In genomic region chr18:44700652-44701051, GRCh38 we compare ENCODE assay signal across 10 cellular contexts. TPM values are rescaled to one million over a fixed set of nuclear protein-coding genes. Genes with fewer than 3 reads are reported as not detected.
DNase-seq lines count a peak whose midpoint lies in the region; ATAC-seq and TF ChIP-seq lines count a peak whose summit lies in the region.
"Had no signal": no experiment of that assay in that cellular context is flagged by ENCODE, and none has a peak within 500 bp of the region (broad histone marks: within the 10 kb centered on the region; RNA-seq: fewer than 3 reads in every experiment).

No MANE protein-coding gene starts in this region.

- peaks cover 10% of the 10 kb centered on the region for H3K27me3 Mint-ChIP-seq in activated CD8-positive, alpha-beta T cell treated with anti-CD3 and anti-CD28 coated beads, Interleukin-2, amount 10 ng/mL, durations not matched to agents 7 days and 5 days (ENCODE audit: low read depth)

- POLR2A ChIA-PET in activated CD8-positive, alpha-beta T cell treated with anti-CD3 and anti-CD28 coated beads, Interleukin-2, amount 10 ng/mL, durations not matched to agents 7 days and 5 days (lab: Charles Lee): no interaction called here

- H3K27me3 ChIP-seq in testis (no peaks in the 10 kb centered on the region), tibial nerve (no peaks in the 10 kb centered on the region)

- H3K36me3 ChIP-seq in testis (ENCODE audit: low read depth, missing control alignments): no peaks in the 10 kb centered on the region
- no peaks in the 10 kb centered on the region for H3K36me3 ChIP-seq in tibial nerve

- ATAC-seq in activated CD8-positive, alpha-beta T cell treated with anti-CD3 and anti-CD28 coated beads, Interleukin-2, amount 10 ng/mL, durations not matched to agents 7 days and 5 days: peak; percentile 33
- ATAC-seq: activated T-helper 17 cell treated with anti-CD3 and anti-CD28 coated beads, Interleukin-2, amount 50 U/mL, for 72 hours had no signal

- peak; percentile 69 for DNase-seq in NK-92 treated with Interleukin-12 subunit alpha and Interleukin-12 subunit beta, amount 100 ng/mL, for 24 hours (lab: John Stamatoyannopoulos, UW)
- DNase-seq in NK-92 (lab: John Stamatoyannopoulos, UW; ENCODE audit: unreplicated experiment) (no peak), iPS-NIHi7 (ENCODE audit: extremely low spot score) (peak; percentile 41), testis (peak; percentile 67), HK-2 (ENCODE audit: unreplicated experiment) (no peak), NCI-H748 (lab: John Stamatoyannopoulos, UW; ENCODE audit: unreplicated experiment) (no peak), tibial nerve (ENCODE audit: low spot score in 2 of 2) (no peak)
- DNase-seq in activated CD8-positive, alpha-beta T cell treated with anti-CD3 and anti-CD28 coated beads, Interleukin-2, amount 10 ng/mL, durations not matched to agents 7 days and 5 days: peak; percentile 27

- no peak for TF ChIP-seq EP300 in tibial nerve (IDR thresholded peaks at IDR 0.05)

- no peak for TF ChIP-seq CTCF in testis (IDR thresholded peaks at IDR 0.05)
- no peak for TF ChIP-seq CTCF in tibial nerve (IDR thresholded peaks at IDR 0.05)

- H3K4me1 ChIP-seq in testis (peaks cover 40% of the 10 kb centered on the region), tibial nerve (peaks cover 0 to 46% (median 5%) of the 10 kb centered on the region in 4 donors)

- peaks cover 5% of the 10 kb centered on the region for H3K36me3 Mint-ChIP-seq in activated CD8-positive, alpha-beta T cell treated with anti-CD3 and anti-CD28 coated beads, Interleukin-2, amount 10 ng/mL, durations not matched to agents 7 days and 5 days (ENCODE audit: low read depth)

- TF ChIP-seq POLR2A in testis (IDR thresholded peaks at IDR 0.05): no peak
- no peak for TF ChIP-seq POLR2A in tibial nerve (IDR thresholded peaks at IDR 0.05)

- no peaks in the 10 kb centered on the region for H3K9me3 Mint-ChIP-seq in activated CD8-positive, alpha-beta T cell treated with anti-CD3 and anti-CD28 coated beads, Interleukin-2, amount 10 ng/mL, durations not matched to agents 7 days and 5 days (ENCODE audit: insufficient read depth)
- H3K9me3 Mint-ChIP-seq: activated T-helper 17 cell treated with anti-CD3 and anti-CD28 coated beads, Interleukin-2, amount 50 U/mL, for 72 hours had no signal

- no peak overlapping the region for H3K4me3 ChIP-seq in testis
- no peak overlapping the region for H3K4me3 ChIP-seq in tibial nerve

- H3K27ac ChIP-seq in testis (peak overlapping the region in 1 of 2 donors; percentile 66), tibial nerve (peak overlapping the region in 2 of 4 donors; percentile 73)
- H3K27ac ChIP-seq: 22Rv1 had no signal

- H3K9me3 ChIP-seq in testis: no peaks in the 10 kb centered on the region
- H3K9me3 ChIP-seq in tibial nerve: no peaks in the 10 kb centered on the region

- H3K4me1 Mint-ChIP-seq in activated CD8-positive, alpha-beta T cell treated with anti-CD3 and anti-CD28 coated beads, Interleukin-2, amount 10 ng/mL, durations not matched to agents 7 days and 5 days (ENCODE audit: low read depth): peaks cover 8% of the 10 kb centered on the region

- no peak overlapping the region for H3K4me3 Mint-ChIP-seq in activated CD8-positive, alpha-beta T cell treated with anti-CD3 and anti-CD28 coated beads, Interleukin-2, amount 10 ng/mL, durations not matched to agents 7 days and 5 days
- H3K4me3 Mint-ChIP-seq: activated T-helper 17 cell treated with anti-CD3 and anti-CD28 coated beads, Interleukin-2, amount 50 U/mL, for 72 hours had no signal

- CTCF ChIA-PET in activated CD8-positive, alpha-beta T cell treated with anti-CD3 and anti-CD28 coated beads, Interleukin-2, amount 10 ng/mL, durations not matched to agents 7 days and 5 days (lab: Charles Lee): interaction anchor here (0.8 to 1.1 kb wide), 2 partner anchors 14 to 59 kb away, joined by 3 read pairs; no protein-coding TSS in a partner anchor

- WGBS in testis, 2 donors: 41 to 44% methylated on average over 5 of the region's 5 CpGs
- WGBS in tibial nerve, 2 donors: 53 to 63% methylated on average over 5 of the region's 5 CpGs

- intact Hi-C loops in testis (cut with DNase I; ENCODE audit: low total_unique reads): no loop called here

- H3K27ac Mint-ChIP-seq in activated CD8-positive, alpha-beta T cell treated with anti-CD3 and anti-CD28 coated beads, Interleukin-2, amount 10 ng/mL, durations not matched to agents 7 days and 5 days: no peak overlapping the region
- H3K27ac Mint-ChIP-seq: activated T-helper 17 cell treated with anti-CD3 and anti-CD28 coated beads, Interleukin-2, amount 50 U/mL, for 72 hours had no signal

RNA-seq across cellular contexts. Expression of gene SETBP1, which starts 20.0 kb away (rescaled TPM):
- total RNA-seq in activated CD8-positive, alpha-beta T cell treated with anti-CD3 and anti-CD28 coated beads, Interleukin-2, amount 10 ng/mL, durations not matched to agents 7 days and 5 days: 1 to 10 TPM; 7.0 to 8.4 TPM
- total RNA-seq in testis (10 to 100 TPM; 33.1 to 34.7 TPM), tibial nerve (10 to 100 TPM; 26.2 to 40.8 (median 33.6) TPM)
- polyA plus RNA-seq in testis (ENCODE audit: insufficient read depth, low read depth, low replicate concordance): 6.2 TPM

Comparison
In these comparisons a context has a peak if more than half of its experiments do, and no peak if none do; other contexts are left out.
1. DNase-seq: peak in NK-92 treated with Interleukin-12 subunit alpha and Interleukin-12 subunit beta, amount 100 ng/mL, for 24 hours (single experiment), activated CD8-positive, alpha-beta T cell treated with anti-CD3 and anti-CD28 coated beads, Interleukin-2, amount 10 ng/mL, durations not matched to agents 7 days and 5 days (single experiment), iPS-NIHi7 (single experiment) and testis (single experiment); none in NK-92 (single experiment), HK-2 (single experiment), NCI-H748 (single experiment) and tibial nerve (0 of 2).